8 cellular contexts compared by ENCODE assay signal in the genomic region with DNA sequence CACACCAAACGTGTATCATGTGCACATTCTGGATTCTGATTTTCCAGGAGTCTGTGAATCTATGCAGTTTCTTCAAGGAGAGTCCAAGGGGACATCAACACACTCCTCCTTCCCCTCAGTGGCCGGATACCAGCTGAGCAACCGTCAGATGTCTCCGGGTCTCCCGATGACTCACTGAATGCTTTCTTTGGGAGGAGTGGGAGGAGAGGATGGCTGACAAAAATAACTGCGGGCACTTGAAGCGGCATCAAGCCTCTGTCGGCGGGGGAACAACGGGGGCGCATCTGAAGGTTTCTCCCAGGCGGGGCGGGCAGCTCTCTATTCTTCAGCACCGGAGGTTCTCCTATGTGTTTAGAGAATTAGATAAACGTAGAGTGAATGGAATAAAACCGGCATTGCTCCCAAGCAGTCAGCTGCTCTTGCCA. TPM values are rescaled to one million over a fixed set of nuclear protein-coding genes. Genes with fewer than 3 reads are reported as not detected.
DNase-seq lines count a peak whose midpoint lies in the region; ATAC-seq and TF ChIP-seq lines count a peak whose summit lies in the region.
"Had no signal": no experiment of that assay in that cellular context is flagged by ENCODE, and none has a peak within 500 bp of the region (broad histone marks: within the 10 kb centered on the region; RNA-seq: fewer than 3 reads in every experiment).

No MANE protein-coding gene starts in this region.

- H3K27ac ChIP-seq in SJCRH30, result no peak overlapping the region; the same call in 1 of the 2 replicates
- peak overlapping the region; percentile 65 for H3K27ac ChIP-seq in smooth muscle cell (ENCODE audit: low read depth)

- POLR2A ChIA-PET in HEK293T (lab: Yijun Ruan, JAX), result interaction anchor here (1.0 to 3.9 kb wide), 8 partner anchors 16 to 164 kb away, joined by 3 to 26 read pairs (median 5); a partner anchor contains a TSS

- TF ChIP-seq CTCF in glutamatergic neuron (IDR thresholded peaks at IDR 0.05; ENCODE audit: partially characterized antibody, unreplicated experiment) (no peak), smooth muscle cell (IDR thresholded peaks at IDR 0.05; ENCODE audit: borderline replicate concordance, insufficient read depth, poor library complexity, severe bottlenecking) (no peak)

- H2AFZ ChIP-seq in smooth muscle cell (ENCODE audit: low read depth), result peak overlapping the region; percentile 61

- H3K4me2 ChIP-seq in smooth muscle cell, result peak overlapping the region; percentile 79

- H3K4me3 Mint-ChIP-seq in glutamatergic neuron (ENCODE audit: unreplicated experiment), result peak overlapping the region; percentile 7
- H3K4me3 Mint-ChIP-seq: central memory CD8-positive, alpha-beta T cell had no signal

- H3K79me2 ChIP-seq in smooth muscle cell (ENCODE audit: low read depth), result no peaks in the 10 kb centered on the region

- peaks cover 6% of the 10 kb centered on the region for H3K27me3 Mint-ChIP-seq in glutamatergic neuron (ENCODE audit: unreplicated experiment)

- H3F3A ChIP-seq in smooth muscle cell (ENCODE audit: low read depth), result no peaks in the 10 kb centered on the region

- peaks cover 20% of the 10 kb centered on the region for H3K4me1 ChIP-seq in SJCRH30
- H3K4me1 ChIP-seq in smooth muscle cell (ENCODE audit: low read depth), result peaks cover 15% of the 10 kb centered on the region

- H3K4me3 ChIP-seq in SJCRH30 (peak overlapping the region; percentile 45), smooth muscle cell (peak overlapping the region; percentile 18)

- H3K9me3 Mint-ChIP-seq in glutamatergic neuron (ENCODE audit: unreplicated experiment), result peaks cover 9% of the 10 kb centered on the region
- H3K9me3 Mint-ChIP-seq: central memory CD8-positive, alpha-beta T cell had no signal

- ATAC-seq in left lobe of liver, result no peak

- CTCF ChIA-PET in HEK293T (lab: Yijun Ruan, JAX), result interaction anchor here (0.6 to 2.3 kb wide), 3 partner anchors 14 to 153 kb away, joined by 3 to 15 read pairs (median 4); no protein-coding TSS in a partner anchor

- DNase-seq in HEK293T (ENCODE audit: extremely low spot score) (peak; percentile 52), SJCRH30 (peak; percentile 85 to 90), glutamatergic neuron (peak; percentile 22), smooth muscle cell (lab: John Stamatoyannopoulos, UW; ENCODE audit: unreplicated experiment) (no peak), left lobe of liver (ENCODE audit: low spot score) (no peak), NOMO-1 treated with DMSO at 0.1 percent for 48 hours (lab: John Stamatoyannopoulos, UW; ENCODE audit: unreplicated experiment) (no peak)
- DNase-seq in activated CD4-positive, alpha-beta T cell treated with anti-CD3 and anti-CD28 coated beads, Interleukin-2, amount 50 U/mL, for 1 hour, result no peak

- H3K4me1 Mint-ChIP-seq in glutamatergic neuron (ENCODE audit: low read depth, unreplicated experiment), result peaks cover 20% of the 10 kb centered on the region
- H3K4me1 Mint-ChIP-seq: central memory CD8-positive, alpha-beta T cell had no signal

- peak overlapping the region; percentile 76 for H3K27ac Mint-ChIP-seq in glutamatergic neuron (ENCODE audit: unreplicated experiment)

- H3K36me3 ChIP-seq in SJCRH30, result no peaks in the 10 kb centered on the region
- no peaks in the 10 kb centered on the region for H3K36me3 ChIP-seq in smooth muscle cell (ENCODE audit: low read depth)

- H3K9ac ChIP-seq in smooth muscle cell (ENCODE audit: low read depth), result no peak overlapping the region

- H3K36me3 Mint-ChIP-seq in glutamatergic neuron (ENCODE audit: unreplicated experiment), result no peaks in the 10 kb centered on the region

- H3K9me3 ChIP-seq in SJCRH30 (replicated peaks), result no peaks in the 10 kb centered on the region
- H3K9me3 ChIP-seq in smooth muscle cell (replicated peaks; ENCODE audit: low read depth), result no peaks in the 10 kb centered on the region

- H3K27me3 ChIP-seq in SJCRH30 (no peaks in the 10 kb centered on the region), smooth muscle cell (ENCODE audit: low read depth) (no peaks in the 10 kb centered on the region)

- WGBS in smooth muscle cell (ENCODE audit: low lambda C conversion rate), result 12% methylated on average over 16 of the region's 16 CpGs

- no peaks in the 10 kb centered on the region for H4K20me1 ChIP-seq in smooth muscle cell (ENCODE audit: low read depth)

TF ChIP-seq in HEK293T, 16 proteins besides CTCF, POLR2A, EP300 and RAD21:
- TF ChIP-seq NFRKB (IDR thresholded peaks at IDR 0.05) (no peak), FOXM1 (IDR thresholded peaks at IDR 0.05; ENCODE audit: borderline replicate concordance) (no peak), FOXA1 (IDR thresholded peaks at IDR 0.05) (no peak), ZNF384 (IDR thresholded peaks at IDR 0.05) (no peak), CTBP1 (IDR thresholded peaks at IDR 0.05; ENCODE audit: borderline replicate concordance) (no peak), FOXK2 (IDR thresholded peaks at IDR 0.05) (no peak), ELF4 (IDR thresholded peaks at IDR 0.05) (no peak), HDGF (IDR thresholded peaks at IDR 0.05; ENCODE audit: borderline replicate concordance) (no peak), L3MBTL2 (conservative IDR thresholded peaks at IDR 0.05) (no peak), BHLHE40 (IDR thresholded peaks at IDR 0.05; ENCODE audit: borderline replicate concordance) (no peak), ARNT (IDR thresholded peaks at IDR 0.05) (no peak)
TF ChIP-seq in HEK293T: peak in this region for 0.

RNA-seq across cellular contexts. Expression of a gene that starts 24.6 kb away (rescaled TPM):
- total RNA-seq in SJCRH30 (2014; rRNA removed; shearing (Covaris generic)), result 3.7 and 4.8 TPM in 2 replicates
- total RNA-seq in glutamatergic neuron (ENCODE audit: unreplicated experiment), result 7.3 TPM
- 0.76 and 2.7 TPM in 2 replicates for total RNA-seq in smooth muscle cell
- polyA plus RNA-seq in smooth muscle cell, result 0.70 and 2.2 TPM in 2 replicates
- total RNA-seq in left lobe of liver, result 0.13 TPM

RNA-seq across cellular contexts. Expression of a gene that starts 52.4 kb away (rescaled TPM):
- total RNA-seq in SJCRH30 (2014; rRNA removed; shearing (Covaris generic)), result 17.0 and 18.2 TPM in 2 replicates
- total RNA-seq in glutamatergic neuron (ENCODE audit: unreplicated experiment) (17.4 TPM), smooth muscle cell (12.2 and 17.7 TPM in 2 replicates), left lobe of liver (0.25 TPM)
- 24.6 and 25.8 TPM in 2 replicates for polyA plus RNA-seq in smooth muscle cell

Comparison
In these comparisons a context has a peak if more than half of its experiments do, and no peak if none do; other contexts are left out.
1. DNase-seq: peak in HEK293T (single experiment), SJCRH30 (2 of 2) and glutamatergic neuron (single experiment); none in smooth muscle cell (single experiment), activated CD4-positive, alpha-beta T cell treated with anti-CD3 and anti-CD28 coated beads, Interleukin-2, amount 50 U/mL, for 1 hour (single experiment), left lobe of liver (single experiment) and NOMO-1 treated with DMSO at 0.1 percent for 48 hours (single experiment).
2. RNA of a gene that starts 52.4 kb away (total RNA-seq): 12.2 to 17.7 TPM in smooth muscle cell, 17.4 TPM in glutamatergic neuron (single experiment) and 17.0 to 18.2 TPM in SJCRH30; 0.25 TPM in left lobe of liver (single experiment); every median in the first group is over 10 times any median in the second.